8 cellular contexts compared by ENCODE assay signal in the genomic region with DNA sequence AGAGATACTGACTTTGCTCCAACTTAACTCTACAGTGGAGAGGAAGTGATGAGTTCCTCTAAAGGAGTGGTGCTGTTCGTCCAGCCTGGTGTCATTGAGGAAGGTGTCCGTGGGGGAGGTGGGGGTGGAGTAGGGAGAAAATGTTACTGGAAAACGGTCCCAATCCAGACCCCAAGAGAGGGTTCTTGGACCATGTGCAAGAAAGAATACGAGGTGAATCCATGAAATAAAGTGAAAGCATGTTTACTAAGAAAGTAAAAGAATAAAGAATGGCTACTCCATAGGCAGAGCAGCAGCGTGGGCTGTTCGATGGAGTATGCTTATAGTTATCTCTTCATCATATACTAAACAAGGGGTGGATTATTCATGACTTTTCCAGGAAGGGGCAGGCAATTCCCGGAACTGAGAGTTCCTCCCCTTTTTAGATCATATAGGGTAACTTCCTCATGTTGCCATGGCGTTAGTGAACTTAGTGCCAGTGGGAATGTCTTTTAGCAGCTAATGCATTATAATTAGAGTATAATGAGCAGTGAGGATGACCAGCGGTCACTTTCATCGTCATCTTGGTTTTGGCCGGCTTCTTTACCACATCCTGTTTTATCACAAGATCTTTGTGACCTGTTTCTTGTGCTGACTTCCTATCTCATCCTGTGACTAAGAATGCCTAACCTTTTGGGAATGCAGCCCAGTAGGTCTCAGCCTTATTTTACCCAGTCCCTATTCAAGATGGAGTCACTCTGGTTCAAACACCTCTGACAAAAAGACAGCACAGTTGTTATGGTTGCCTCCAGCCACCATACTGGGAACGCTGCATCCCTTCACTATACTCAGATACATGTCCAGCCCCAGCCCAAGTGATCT. TPM values are rescaled to one million over a fixed set of nuclear protein-coding genes. Genes with fewer than 3 reads are reported as not detected.
A peak's percentile ranks its signal among the peaks of the same experiment; 100 is the strongest.
DNase-seq lines count a peak whose midpoint lies in the region; ATAC-seq and TF ChIP-seq lines count a peak whose summit lies in the region.
"Had no signal": no experiment of that assay in that cellular context is flagged by ENCODE, and none has a peak within 500 bp of the region (broad histone marks: within the 10 kb centered on the region; RNA-seq: fewer than 3 reads in every experiment).

No MANE protein-coding gene starts in this region.

- peak overlapping the region; percentile 45 to 55 for H3K27ac Mint-ChIP-seq in stimulated activated naive CD8-positive, alpha-beta T cell treated with anti-CD3 and anti-CD28 coated beads, Interleukin-15, amount 100 ng/mL, for 72 hours
- H3K27ac Mint-ChIP-seq: naive B cell had no signal

- BruUV-seq in Panc1 (replicated peaks; lab: Mats Ljungman, UMichigan), result no TSS peak

- H3K4me1 ChIP-seq in Panc1 (ENCODE audit: control insufficient read depth, insufficient read depth, low read length) (no peaks in the 10 kb centered on the region; the same call in 1 of the 2 replicates), left lung (peaks cover 0 to 56% of the 10 kb centered on the region in 2 donors)

- H3K27ac ChIP-seq in Panc1 (ENCODE audit: low read length), result no peak overlapping the region
- peak overlapping the region; percentile 29 to 94 for H3K27ac ChIP-seq in left lung

- CTCF ChIA-PET in Panc1 (lab: Charles Lee), result interaction anchor here (0.7 to 0.8 kb wide), 2 partner anchors 30 to 84 kb away, joined by 3 to 4 read pairs; no protein-coding TSS in a partner anchor

- H3K4me3 Mint-ChIP-seq in stimulated activated naive CD8-positive, alpha-beta T cell treated with anti-CD3 and anti-CD28 coated beads, Interleukin-15, amount 100 ng/mL, for 72 hours, result peak overlapping the region; percentile 46 to 67

- H3K9me3 Mint-ChIP-seq in stimulated activated naive CD8-positive, alpha-beta T cell treated with anti-CD3 and anti-CD28 coated beads, Interleukin-15, amount 100 ng/mL, for 72 hours, result no peaks in the 10 kb centered on the region

- H3K4me3 ChIP-seq in Panc1 (ENCODE audit: low read depth in 2 of 2, low read length in 2 of 2) (no peak overlapping the region), left lung (no peak overlapping the region)

- ATAC-seq in Panc1 (peak; percentile 77; the same call in 1 of the 2 replicates), left lung (peak; percentile 75), GM18907 (IDR thresholded peaks at IDR 0.05; ENCODE audit: unreplicated experiment) (no peak), HG03457 (IDR thresholded peaks at IDR 0.05; ENCODE audit: unreplicated experiment) (no peak), HG02884 (IDR thresholded peaks at IDR 0.05; ENCODE audit: unreplicated experiment) (no peak)
- ATAC-seq in stimulated activated naive CD8-positive, alpha-beta T cell treated with anti-CD3 and anti-CD28 coated beads, Interleukin-15, amount 100 ng/mL, for 72 hours, result peak; percentile 81

- H3K4me1 Mint-ChIP-seq in stimulated activated naive CD8-positive, alpha-beta T cell treated with anti-CD3 and anti-CD28 coated beads, Interleukin-15, amount 100 ng/mL, for 72 hours, result peaks cover 37% of the 10 kb centered on the region

- peaks cover 14% of the 10 kb centered on the region for H3K27me3 Mint-ChIP-seq in stimulated activated naive CD8-positive, alpha-beta T cell treated with anti-CD3 and anti-CD28 coated beads, Interleukin-15, amount 100 ng/mL, for 72 hours

- no peaks in the 10 kb centered on the region for H3K9me3 ChIP-seq in Panc1 (ENCODE audit: control insufficient read depth, insufficient read depth, low read depth, low read length)
- no peaks in the 10 kb centered on the region for H3K9me3 ChIP-seq in left lung

- intact Hi-C loops in Panc1 (cut with micrococcal nuclease; ENCODE audit: unreplicated experiment), result no loop called here
- intact Hi-C loops in left lung (cut with DNase I), result no loop called here

- H3K27me3 ChIP-seq in Panc1 (ENCODE audit: control insufficient read depth, insufficient read depth, low read length) (no peaks in the 10 kb centered on the region), left lung (no peaks in the 10 kb centered on the region)

- no peak for DNase-seq in Panc1 (ENCODE audit: low read depth, low spot score)
- peak; percentile 18 for DNase-seq in activated effector memory CD4-positive, alpha-beta T cell treated with Interleukin-2 at 50 U/mL for 16 hours
- peak in 1 of 2 donors; percentile 77 for DNase-seq in left lung
- DNase-seq in stimulated activated naive CD8-positive, alpha-beta T cell treated with anti-CD3 and anti-CD28 coated beads, Interleukin-15, amount 100 ng/mL, for 72 hours, result peak; percentile 63 to 67
- DNase-seq: naive B cell had no signal

- TF ChIP-seq CTCF in Panc1 (IDR thresholded peaks at IDR 0.05) (no peak), left lung (IDR thresholded peaks at IDR 0.05) (peak in 1 of 2 donors; percentile 19)

- in situ Hi-C loops in Panc1 (cut with HindIII; ENCODE audit: low pct_unique_long_range_greater_than_20kb, low sequenced_read_pairs), result no loop called here

- POLR2A ChIA-PET in Panc1 (lab: Charles Lee), result no interaction called here

- no peaks in the 10 kb centered on the region for H3K36me3 ChIP-seq in Panc1 (ENCODE audit: control insufficient read depth, insufficient read depth, low read length)
- H3K36me3 ChIP-seq in left lung, result no peaks in the 10 kb centered on the region

RNA-seq across cellular contexts. Expression of a gene that starts 38.6 kb away (rescaled TPM):
- total RNA-seq in Panc1 (2021; ENCODE audit: unreplicated experiment), result not detected
- not detected for polyA plus RNA-seq in Panc1 (2012; ENCODE audit: insufficient read length)
- total RNA-seq in left lung, result 100 to 1,000 TPM in 1 of 2 donors, 10 to 100 TPM in 1; 74.0 to 102 TPM

Comparison
In these comparisons a context has a peak if more than half of its experiments do, and no peak if none do; other contexts are left out.
1. ATAC-seq: peak in Panc1 (single experiment), left lung (single experiment) and stimulated activated naive CD8-positive, alpha-beta T cell treated with anti-CD3 and anti-CD28 coated beads, Interleukin-15, amount 100 ng/mL, for 72 hours (single experiment); none in GM18907 (single experiment), HG03457 (single experiment) and HG02884 (single experiment).
2. RNA of a gene that starts 38.6 kb away (total RNA-seq): 74.0 to 102 TPM in left lung; not detected in Panc1 (single experiment); every median in the first group is over 10 times any median in the second.